8 cellular contexts compared by ENCODE assay signal in genomic region chr17:50181601-50182345, GRCh38.
DNase-seq lines count a peak whose midpoint lies in the region; ATAC-seq and TF ChIP-seq lines count a peak whose summit lies in the region.
"Had no signal": no experiment of that assay in that cellular context is flagged by ENCODE, and none has a peak within 500 bp of the region (broad histone marks: within the 10 kb centered on the region; RNA-seq: fewer than 3 reads in every experiment).

No MANE protein-coding gene starts in this region.

- peak; percentile 64 for DNase-seq in RPMI8226
- peak; percentile 52 for DNase-seq in epithelial cell of esophagus (ENCODE audit: low read depth)
- DNase-seq in substantia nigra (lab: John Stamatoyannopoulos, UW): no peak
- DNase-seq in NCI-H1417 treated with DMSO at 0.1 percent for 48 hours (lab: John Stamatoyannopoulos, UW): no peak
- DNase-seq: activated T-cell treated with anti-CD3 and anti-CD28 coated beads, Interleukin-2, amount 50 U/mL, for 72 hours; T-helper 9 cell had no signal

- no peak for TF ChIP-seq CTCF in epithelial cell of esophagus (IDR thresholded peaks at IDR 0.05; ENCODE audit: insufficient read depth, low read depth, low read length, missing control alignments)

- peak overlapping the region; percentile 69 for H3K27ac ChIP-seq in substantia nigra (ENCODE audit: low read depth, low read length, poor library complexity, severe bottlenecking)
- H3K27ac ChIP-seq: right lobe of liver had no signal

- no peak for ATAC-seq in HG02840 (IDR thresholded peaks at IDR 0.05; ENCODE audit: low FRiP score, unreplicated experiment)
- ATAC-seq: activated T-cell treated with anti-CD3 and anti-CD28 coated beads, Interleukin-2, amount 50 U/mL, for 72 hours; right lobe of liver had no signal

- no peak overlapping the region for H3K4me3 ChIP-seq in epithelial cell of esophagus (ENCODE audit: low read length)
- H3K4me3 ChIP-seq: right lobe of liver had no signal

Comparison
In these comparisons a context has a peak if more than half of its experiments do, and no peak if none do; other contexts are left out.
1. DNase-seq: peak in RPMI8226 (single experiment) and epithelial cell of esophagus (single experiment); none in substantia nigra (0 of 49) and NCI-H1417 treated with DMSO at 0.1 percent for 48 hours (single experiment).